1 cellular context compared by ENCODE assay signal in the genomic region with DNA sequence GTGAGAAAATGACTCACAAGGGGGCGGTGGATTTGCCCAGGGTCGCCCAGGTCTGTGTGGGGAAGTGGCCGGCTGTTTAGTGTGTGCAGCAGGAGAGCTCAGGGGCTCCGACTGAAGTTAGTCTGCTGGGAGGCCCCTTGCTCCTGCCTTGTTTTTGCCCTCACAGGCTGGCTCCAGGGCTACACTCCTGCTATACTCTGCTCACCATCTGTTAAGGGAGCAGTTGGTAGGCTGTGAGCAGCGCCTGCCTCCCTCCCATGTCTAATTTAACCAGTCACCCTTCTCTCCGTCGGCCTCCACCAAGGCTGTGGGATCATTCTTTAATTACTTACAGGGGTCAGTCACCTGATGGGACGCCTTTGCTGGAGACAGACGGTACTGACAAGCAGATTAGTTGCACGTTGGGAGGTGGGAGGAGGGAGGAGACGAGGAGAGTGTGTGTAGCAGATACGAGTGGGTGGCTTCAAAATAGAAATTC.
TF ChIP-seq lines count a peak whose summit lies in the region.

No MANE protein-coding gene starts in this region.

TF ChIP-seq in HEK293T, 16 proteins besides CTCF, POLR2A, EP300 and RAD21:
- TF ChIP-seq FOXA1 (IDR thresholded peaks at IDR 0.05) (no peak), CTBP1 (IDR thresholded peaks at IDR 0.05; ENCODE audit: borderline replicate concordance) (no peak)
TF ChIP-seq in HEK293T: peak in this region for 0.
